8 cellular contexts compared by ENCODE assay signal in genomic region chr16:81808933-81809480, GRCh38. TPM values are rescaled to one million over a fixed set of nuclear protein-coding genes. Genes with fewer than 3 reads are reported as not detected.
DNase-seq lines count a peak whose midpoint lies in the region; ATAC-seq, FAIRE-seq and TF ChIP-seq lines count a peak whose summit lies in the region.

No MANE protein-coding gene starts in this region.

- whole genome bisulfite sequencing in esophagus squamous epithelium, 2 donors, result 72 to 92% methylated on average over 2 to 3 of the region's 3 CpGs

- no peaks in the 10 kb centered on the region for H3K27me3 ChIP-seq in esophagus squamous epithelium
- H3K27me3 ChIP-seq in tibial artery, result no peaks in the 10 kb centered on the region

- no peak for TF ChIP-seq POLR2A in esophagus squamous epithelium (IDR thresholded peaks at IDR 0.05)

- no peak for FAIRE-seq in kidney (lab: Jason Lieb, UNC)

- H3K36me3 ChIP-seq in esophagus squamous epithelium (no peaks in the 10 kb centered on the region), tibial artery (no peaks in the 10 kb centered on the region), kidney (ENCODE audit: control insufficient read depth in 1 of 2, insufficient read depth in 2 of 2, low read length in 2 of 2) (no peaks in the 10 kb centered on the region)

- ATAC-seq in GM18498 (IDR thresholded peaks at IDR 0.05; ENCODE audit: unreplicated experiment) (peak; percentile 69), GM21526 (IDR thresholded peaks at IDR 0.05; ENCODE audit: low FRiP score, unreplicated experiment) (peak; percentile 67), HG03558 (IDR thresholded peaks at IDR 0.05; ENCODE audit: extremely low read depth, unreplicated experiment) (peak; percentile 50)

- H3K4me3 ChIP-seq in esophagus squamous epithelium, result no peak overlapping the region
- H3K4me3 ChIP-seq in tibial artery, result no peak overlapping the region
- H3K4me3 ChIP-seq in kidney (ENCODE audit: low read length in 2 of 2), result no peak overlapping the region

- no peak for TF ChIP-seq CTCF in esophagus squamous epithelium (IDR thresholded peaks at IDR 0.05)
- TF ChIP-seq CTCF in tibial artery (IDR thresholded peaks at IDR 0.05), result no peak
- no peak for TF ChIP-seq CTCF in kidney (IDR thresholded peaks at IDR 0.05; ENCODE audit: borderline replicate concordance, extremely low read depth, insufficient read depth)

- DNase-seq in esophagus squamous epithelium (lab: John Stamatoyannopoulos, UW) (peak; percentile 19), tibial artery (no peak), HK-2 (ENCODE audit: unreplicated experiment) (no peak), cardiac septum (ENCODE audit: low spot score) (no peak), kidney (no peak)

- peak overlapping the region in 1 of 4 donors; percentile 52 for H3K27ac ChIP-seq in esophagus squamous epithelium
- H3K27ac ChIP-seq in tibial artery, result no peak overlapping the region
- no peak overlapping the region for H3K27ac ChIP-seq in kidney (ENCODE audit: low read depth in 2 of 2, low read length in 2 of 2)

- H3K4me1 ChIP-seq in esophagus squamous epithelium, result no peaks in the 10 kb centered on the region
- no peaks in the 10 kb centered on the region for H3K4me1 ChIP-seq in tibial artery
- peaks cover 6 to 9% of the 10 kb centered on the region in 2 donors for H3K4me1 ChIP-seq in kidney (ENCODE audit: control insufficient read depth in 1 of 2, insufficient read depth in 1 of 2, low read depth in 1 of 2, low read length in 2 of 2)

- intact Hi-C loops in esophagus squamous epithelium (cut with DNase I) (no loop called here), tibial artery (cut with DNase I; ENCODE audit: low total_unique reads) (no loop called here), cardiac septum (cut with DNase I) (no loop called here), kidney (cut with DNase I) (no loop called here)

- no peaks in the 10 kb centered on the region for H3K9me3 ChIP-seq in esophagus squamous epithelium
- H3K9me3 ChIP-seq in tibial artery, result peaks cover 0 to 6% (median 0%) of the 10 kb centered on the region in 3 donors
- H3K9me3 ChIP-seq in kidney (ENCODE audit: control insufficient read depth in 1 of 2, low read length in 2 of 2), result no peaks in the 10 kb centered on the region

- no peak overlapping the region for H3K9ac ChIP-seq in kidney (ENCODE audit: low read length in 2 of 2)

RNA-seq across cellular contexts. Expression of gene PLCG2, which starts 29.9 kb away (rescaled TPM):
- 10 to 100 TPM in 2 of 4 donors, 1 to 10 TPM in 2; 5.3 to 15.8 (median 9.5) TPM for total RNA-seq in esophagus squamous epithelium
- total RNA-seq in cardiac septum, result 8.5 TPM
- total RNA-seq in kidney, result 50.7 TPM
- polyA plus RNA-seq in kidney (ENCODE audit: insufficient read depth, low read depth, low replicate concordance), result 55.6 TPM
